ENCODE assay signal across 8 cellular contexts in genomic region chr9:81689093-81689342, GRCh38. TPM values are rescaled to one million over a fixed set of nuclear protein-coding genes. Genes with fewer than 3 reads are reported as not detected.
DNase-seq lines count a peak whose midpoint lies in the region; ATAC-seq and TF ChIP-seq lines count a peak whose summit lies in the region.
"Not testable (repeated sequence)": the region's sequence is repeated elsewhere in the genome, so short reads cannot be mapped to it uniquely, and the experiment has no call there.

No MANE protein-coding gene starts in this region.

- peak overlapping the region; percentile 95 to 99 (median 98) for H3K27ac Mint-ChIP-seq in brain

- H3K4me1 ChIP-seq in mesodermal cell (ENCODE audit: control insufficient read depth, insufficient read depth, low read length, poor library complexity, severe bottlenecking) (peaks cover 20% of the 10 kb centered on the region), skeletal muscle tissue (ENCODE audit: control insufficient read depth in 3 of 3, insufficient read depth in 3 of 3, low read length in 3 of 3) (peaks cover 22 to 34% (median 30%) of the 10 kb centered on the region in 3 donors)

- H3K27me3 ChIP-seq in HL-60 (ENCODE audit: insufficient read depth, poor library complexity, severe bottlenecking): peaks cover 38% of the 10 kb centered on the region
- H3K27me3 ChIP-seq in skeletal muscle tissue (ENCODE audit: control insufficient read depth in 3 of 3, insufficient read depth in 3 of 3, low read length in 3 of 3): not testable (repeated sequence)

- H3K36me3 ChIP-seq in mesodermal cell (ENCODE audit: control insufficient read depth, insufficient read depth, low read length): peaks cover 13% of the 10 kb centered on the region
- peaks cover 0 to 12% (median 3%) of the 10 kb centered on the region in 3 donors for H3K36me3 ChIP-seq in skeletal muscle tissue (ENCODE audit: control insufficient read depth in 3 of 3, insufficient read depth in 3 of 3, low read length in 3 of 3)

- H3K9ac ChIP-seq in skeletal muscle tissue (ENCODE audit: low read depth in 1 of 3, low read length in 3 of 3): peak overlapping the region; percentile 77 to 88 (median 82)

- H3K4me1 Mint-ChIP-seq in brain: peaks cover 31% of the 10 kb centered on the region

- not testable (repeated sequence) for H3K36me3 Mint-ChIP-seq in brain

- H3K4me3 ChIP-seq in AG09309 (ENCODE audit: control insufficient read depth, low read depth, low read length): peak overlapping the region; percentile 80
- peak overlapping the region; percentile 69 for H3K4me3 ChIP-seq in HL-60 (replicated peaks; ENCODE audit: insufficient read depth, low read length)
- peak overlapping the region; percentile 78 for H3K4me3 ChIP-seq in fibroblast of villous mesenchyme (ENCODE audit: low read depth, low read length)
- peak overlapping the region; percentile 76 for H3K4me3 ChIP-seq in mesodermal cell (ENCODE audit: extremely low read depth, insufficient read depth, low read length, poor library complexity, severe bottlenecking)
- H3K4me3 ChIP-seq in skeletal muscle tissue (ENCODE audit: low read length in 3 of 3): peak overlapping the region; percentile 79 to 86 (median 82)

- not testable (repeated sequence) for H3K27ac ChIP-seq in HL-60 (replicated peaks)
- H3K27ac ChIP-seq in mesodermal cell (ENCODE audit: low read depth, low read length, severe bottlenecking): peak overlapping the region; percentile 29
- H3K27ac ChIP-seq in skeletal muscle tissue (ENCODE audit: low read depth, low read length): peak overlapping the region; percentile 78

- peak; percentile 9 for ATAC-seq in GM21447 (IDR thresholded peaks at IDR 0.05; ENCODE audit: unreplicated experiment)

- H3K4me3 Mint-ChIP-seq in brain: peak overlapping the region in 4 of 5 experiments; percentile 96 to 100 (median 98)

- not testable (repeated sequence) for H3K9me3 ChIP-seq in mesodermal cell (ENCODE audit: control insufficient read depth, low read length); skeletal muscle tissue (ENCODE audit: control insufficient read depth in 3 of 3, low read length in 3 of 3)

- 0% methylated on average over 7 to 8 of the region's 21 CpGs for WGBS in mesodermal cell (ENCODE audit: insufficient coverage in 2 of 2), 2 experiments

- H3K9me3 Mint-ChIP-seq in brain: peaks cover 0 to 11% (median 0%) of the 10 kb centered on the region in 5 experiments

- H3K27me3 Mint-ChIP-seq in brain: peaks cover 19% of the 10 kb centered on the region

- not testable (repeated sequence) for TF ChIP-seq CTCF in AG09309 (IDR thresholded peaks at IDR 0.05; ENCODE audit: control insufficient read depth, insufficient read depth, low read depth, low read length, missing control alignments); HL-60 (IDR thresholded peaks at IDR 0.05; ENCODE audit: insufficient read depth, low read length); brain (conservative IDR thresholded peaks at IDR 0.05); fibroblast of villous mesenchyme (IDR thresholded peaks at IDR 0.05; ENCODE audit: insufficient read depth, low read depth, low read length)

- DNase-seq in AG09309 (ENCODE audit: low read depth); HL-60 (ENCODE audit: low read depth in 1 of 2, low spot score in 1 of 2); fibroblast of villous mesenchyme (ENCODE audit: low read depth): not testable (repeated sequence)
- peak; percentile 65 for DNase-seq in T1000 (lab: John Stamatoyannopoulos, UW)

RNA-seq across cellular contexts. Expression of gene TLE1, which starts 0.3 kb away (rescaled TPM):
- 82.9 TPM for polyA plus RNA-seq in brain (ENCODE audit: insufficient read depth, low read depth, low replicate concordance)
- total RNA-seq in fibroblast of villous mesenchyme (33.5 and 39.3 TPM in 2 replicates), skeletal muscle tissue (65.2 TPM)
- polyA plus RNA-seq in mesodermal cell (2013, experiment 1 of 2): 33.5 TPM
- polyA plus RNA-seq in mesodermal cell (2013, experiment 2 of 2): 32.8 TPM
